8 cellular contexts compared by ENCODE assay signal in genomic region chr3:20039082-20039764, GRCh38. TPM values are rescaled to one million over a fixed set of nuclear protein-coding genes. Genes with fewer than 3 reads are reported as not detected.
A peak's percentile ranks its signal among the peaks of the same experiment; 100 is the strongest.
DNase-seq lines count a peak whose midpoint lies in the region; ATAC-seq, FAIRE-seq and TF ChIP-seq lines count a peak whose summit lies in the region.

No MANE protein-coding gene starts in this region.

- H3K27ac ChIP-seq in Peyer's patch (peak overlapping the region; percentile 89 to 98 (median 97)), esophagus (ENCODE audit: low read depth in 2 of 2, low read length in 1 of 2) (peak overlapping the region; percentile 90 to 94), pancreas (peak overlapping the region; percentile 89 to 98 (median 92))

- FAIRE-seq in pancreas (lab: Jason Lieb, UNC) = no peak

- peak overlapping the region; percentile 84 for H3K4me3 Mint-ChIP-seq in Calu3 (ENCODE audit: low read depth, unreplicated experiment)

- H3K9me3 Mint-ChIP-seq in Calu3 (ENCODE audit: low read depth, unreplicated experiment) = no peaks in the 10 kb centered on the region

- ATAC-seq in pancreas (no peak), HG03432 (IDR thresholded peaks at IDR 0.05; ENCODE audit: unreplicated experiment) (no peak)

- WGBS in esophagus, 2 donors = 6 to 7% methylated on average over 14 of the region's 14 CpGs
- 1 to 3% methylated on average over 14 of the region's 14 CpGs for WGBS in pancreas, 2 donors

- H3K27me3 ChIP-seq in Peyer's patch (no peaks in the 10 kb centered on the region), esophagus (ENCODE audit: control insufficient read depth in 1 of 2, insufficient read depth in 2 of 2, low read length in 2 of 2) (no peaks in the 10 kb centered on the region), pancreas (no peaks in the 10 kb centered on the region)

- H3K36me3 Mint-ChIP-seq in Calu3 (ENCODE audit: insufficient read depth, unreplicated experiment) = peaks cover 25% of the 10 kb centered on the region

- intact Hi-C loops in Calu3 (cut with micrococcal nuclease; ENCODE audit: unreplicated experiment) (loop anchor here (5.0 kb wide), 1 partner anchor 92 kb away; the partner anchor contains the start of gene RAB5A), pancreas (cut with DNase I) (loop anchor here in 1 of 3 donors (10.0 kb wide), 1 partner anchor 146 kb away; the partner anchor contains the start of gene SGO1)

- no peak for DNase-seq in Calu3
- peak in 1 of 3 donors; percentile 21 for DNase-seq in Peyer's patch
- no peak for DNase-seq in pancreas
- no peak for DNase-seq in Ammon's horn (ENCODE audit: low spot score)
- DNase-seq in stimulated activated CD4-positive, alpha-beta T cell treated with anti-CD3 and anti-CD28 coated beads, Interleukin-2, amount 100 ng/mL, for 24 hours = no peak
- no peak for DNase-seq in stimulated activated CD4-positive, alpha-beta T cell treated with anti-CD3 and anti-CD28 coated beads, Interleukin-12 subunit alpha, Interleukin-12 subunit beta, amount 100 ng/mL, for 4 hours

- peak overlapping the region; percentile 69 to 92 (median 84) for H3K4me3 ChIP-seq in Peyer's patch
- H3K4me3 ChIP-seq in esophagus (ENCODE audit: low read depth in 1 of 2, low read length in 2 of 2) = peak overlapping the region; percentile 81 to 91
- peak overlapping the region; percentile 49 to 84 (median 70) for H3K4me3 ChIP-seq in pancreas

- H3K4me1 Mint-ChIP-seq in Calu3 (ENCODE audit: low read depth, unreplicated experiment) = peaks cover 33% of the 10 kb centered on the region

- H3K27me3 Mint-ChIP-seq in Calu3 (ENCODE audit: unreplicated experiment) = no peaks in the 10 kb centered on the region

- TF ChIP-seq POLR2A in Peyer's patch (IDR thresholded peaks at IDR 0.05) = no peak

- no peaks in the 10 kb centered on the region for H3K9me3 ChIP-seq in Peyer's patch
- H3K9me3 ChIP-seq in esophagus (ENCODE audit: control insufficient read depth in 2 of 2, insufficient read depth in 1 of 2, low read depth in 1 of 2, low read length in 1 of 2) = no peaks in the 10 kb centered on the region
- H3K9me3 ChIP-seq in pancreas = no peaks in the 10 kb centered on the region

- no peak for TF ChIP-seq CTCF in Calu3 (IDR thresholded peaks at IDR 0.05; ENCODE audit: unreplicated experiment)
- TF ChIP-seq CTCF in Peyer's patch (IDR thresholded peaks at IDR 0.05) = no peak
- no peak for TF ChIP-seq CTCF in pancreas (IDR thresholded peaks at IDR 0.05)

- H3K4me1 ChIP-seq in Peyer's patch (peaks cover 0 to 32% (median 6%) of the 10 kb centered on the region in 4 donors), esophagus (ENCODE audit: control insufficient read depth in 2 of 2, insufficient read depth in 2 of 2, low read length in 1 of 2) (peaks cover 0 to 3% of the 10 kb centered on the region in 2 donors), pancreas (peaks cover 0 to 32% (median 21%) of the 10 kb centered on the region in 3 donors)

- no TSS peak for BruUV-seq in Calu3 (replicated peaks; lab: Mats Ljungman, UMichigan)

- CTCF ChIA-PET in Calu3 (lab: Charles Lee) = no interaction called here

- H3K36me3 ChIP-seq in Peyer's patch = no peaks in the 10 kb centered on the region
- no peaks in the 10 kb centered on the region for H3K36me3 ChIP-seq in esophagus (ENCODE audit: control insufficient read depth in 2 of 2, insufficient read depth in 2 of 2, low read length in 1 of 2)
- H3K36me3 ChIP-seq in pancreas = no peaks in the 10 kb centered on the region

- peak overlapping the region; percentile 89 for H3K27ac Mint-ChIP-seq in Calu3 (ENCODE audit: unreplicated experiment)

RNA-seq across cellular contexts. Expression of gene KAT2B, which starts 1.0 kb away (rescaled TPM):
- total RNA-seq in Calu3 (2022) = 12.0 and 13.8 TPM in 2 replicates
- total RNA-seq in Peyer's patch = 10 to 100 TPM; 28.0 to 46.2 (median 42.9) TPM
- polyA plus RNA-seq in esophagus = 10 to 100 TPM; 11.9 to 20.1 TPM
- 10 to 100 TPM; 13.1 to 21.6 (median 16.0) TPM for total RNA-seq in pancreas
- polyA plus RNA-seq in pancreas = 10 to 100 TPM in 1 of 2 donors, 1 to 10 TPM in 1; 8.2 to 14.4 TPM

RNA-seq across cellular contexts. Expression of gene PP2D1, which starts 27.2 kb away (rescaled TPM):
- total RNA-seq in Calu3 (2022) (not detected in 2 replicates), Peyer's patch (not detected), pancreas (not detected)
- polyA plus RNA-seq in esophagus (not detected), pancreas (not detected)
